ENCODE assay signal across 1 cellular context in the genomic region with DNA sequence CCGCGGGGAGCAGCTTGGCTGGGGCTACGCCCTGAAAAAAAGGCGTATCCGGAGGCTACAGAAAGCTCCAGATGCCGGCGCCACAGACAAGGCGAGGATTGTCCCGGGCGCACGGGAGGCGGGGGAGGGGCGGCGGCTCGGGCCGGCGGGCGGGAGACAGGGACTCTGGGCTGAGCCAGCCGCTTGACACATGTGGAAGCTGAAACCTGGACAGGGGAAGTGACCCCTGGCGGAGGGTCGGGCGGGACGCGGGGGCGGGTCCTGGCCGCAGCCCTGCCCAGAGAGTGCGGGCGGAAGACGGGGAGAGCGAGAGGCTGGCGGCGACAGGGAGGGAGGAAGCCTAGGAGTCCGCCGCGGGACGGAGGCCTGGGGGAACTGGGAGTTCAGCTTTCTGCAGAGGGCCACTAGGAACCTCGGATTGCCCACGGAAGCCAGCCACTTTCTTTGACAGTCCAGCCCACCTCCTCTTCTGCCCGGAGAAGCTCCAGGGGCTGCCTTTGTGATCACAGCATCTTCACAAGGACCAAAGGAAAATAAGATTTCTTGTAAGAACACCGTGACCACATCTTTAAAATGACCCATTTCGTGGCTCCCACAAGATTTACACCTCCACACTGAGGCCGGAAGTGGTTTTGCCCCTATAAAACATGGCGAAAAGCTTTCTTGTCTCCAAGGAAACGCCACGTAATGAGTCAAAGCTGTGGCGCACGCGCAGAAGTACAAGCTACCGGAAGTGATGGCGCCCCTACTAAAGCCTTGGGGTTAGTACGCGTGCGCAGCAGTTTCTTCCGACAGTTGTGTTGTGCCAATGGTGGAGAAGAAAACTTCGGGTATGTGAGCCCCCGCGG.
TF ChIP-seq lines count a peak whose summit lies in the region.

A gene with protein sequence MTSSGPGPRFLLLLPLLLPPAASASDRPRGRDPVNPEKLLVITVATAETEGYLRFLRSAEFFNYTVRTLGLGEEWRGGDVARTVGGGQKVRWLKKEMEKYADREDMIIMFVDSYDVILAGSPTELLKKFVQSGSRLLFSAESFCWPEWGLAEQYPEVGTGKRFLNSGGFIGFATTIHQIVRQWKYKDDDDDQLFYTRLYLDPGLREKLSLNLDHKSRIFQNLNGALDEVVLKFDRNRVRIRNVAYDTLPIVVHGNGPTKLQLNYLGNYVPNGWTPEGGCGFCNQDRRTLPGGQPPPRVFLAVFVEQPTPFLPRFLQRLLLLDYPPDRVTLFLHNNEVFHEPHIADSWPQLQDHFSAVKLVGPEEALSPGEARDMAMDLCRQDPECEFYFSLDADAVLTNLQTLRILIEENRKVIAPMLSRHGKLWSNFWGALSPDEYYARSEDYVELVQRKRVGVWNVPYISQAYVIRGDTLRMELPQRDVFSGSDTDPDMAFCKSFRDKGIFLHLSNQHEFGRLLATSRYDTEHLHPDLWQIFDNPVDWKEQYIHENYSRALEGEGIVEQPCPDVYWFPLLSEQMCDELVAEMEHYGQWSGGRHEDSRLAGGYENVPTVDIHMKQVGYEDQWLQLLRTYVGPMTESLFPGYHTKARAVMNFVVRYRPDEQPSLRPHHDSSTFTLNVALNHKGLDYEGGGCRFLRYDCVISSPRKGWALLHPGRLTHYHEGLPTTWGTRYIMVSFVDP (minus strand): TSS at position 194 of the 848 bp plus-strand sequence. CDS start 307 bp downstream, outside the sequence.
A gene (plus strand): TSS at position 778 of the 848 bp plus-strand sequence. CDS start 31 bp downstream, at position 809.

TF ChIP-seq in HepG2, 621 proteins besides CTCF, POLR2A, EP300 and RAD21 (continued from another document):
- TF ChIP-seq ATF1 (CRISPR knock-in tag; IDR thresholded peaks at IDR 0.05) (peak; percentile 80), KAT8 (CRISPR knock-in tag; IDR thresholded peaks at IDR 0.05) (peak; percentile 46; the same call in 1 of the 2 replicates), ELF1 (CRISPR knock-in tag; IDR thresholded peaks at IDR 0.05) (peak; percentile 82), ZNF776 (CRISPR knock-in tag; IDR thresholded peaks at IDR 0.05) (peak; percentile 61; the same call in 1 of the 2 replicates), NKX3-1 (CRISPR knock-in tag; IDR thresholded peaks at IDR 0.05) (no peak), ATF7 (IDR thresholded peaks at IDR 0.05) (no peak), ATF7 (CRISPR knock-in tag; IDR thresholded peaks at IDR 0.05) (no peak), SIX1 (CRISPR knock-in tag; IDR thresholded peaks at IDR 0.05; ENCODE audit: borderline replicate concordance) (no peak), ZFX (CRISPR knock-in tag; IDR thresholded peaks at IDR 0.05; ENCODE audit: low read depth) (peak; percentile 53), ZMYM2 (CRISPR knock-in tag; IDR thresholded peaks at IDR 0.05) (no peak), ZNF441 (CRISPR knock-in tag; IDR thresholded peaks at IDR 0.05; ENCODE audit: borderline replicate concordance) (peak; percentile 62; the same call in 1 of the 2 replicates), SIN3A (IDR thresholded peaks at IDR 0.05; ENCODE audit: borderline replicate concordance, low read depth, low read length) (peak; percentile 72; the same call in 1 of the 2 replicates), ELF3 (CRISPR knock-in tag; IDR thresholded peaks at IDR 0.05) (peak; percentile 55), ZNF263 (CRISPR knock-in tag; IDR thresholded peaks at IDR 0.05) (peak; percentile 70), NONO (IDR thresholded peaks at IDR 0.05) (no peak), NONO (CRISPR knock-in tag; conservative IDR thresholded peaks at IDR 0.05) (peak; percentile 75), YEATS4 (CRISPR knock-in tag; IDR thresholded peaks at IDR 0.05; ENCODE audit: borderline replicate concordance) (peak; percentile 58), SALL2 (CRISPR knock-in tag; IDR thresholded peaks at IDR 0.05) (peak; percentile 79), ZNF615 (CRISPR knock-in tag; IDR thresholded peaks at IDR 0.05; ENCODE audit: borderline replicate concordance) (0 out of 2 replicates have a peak, but pooled peaks have one; percentile 44), ZBTB7A (CRISPR knock-in tag; IDR thresholded peaks at IDR 0.05) (peak; percentile 50; the same call in 1 of the 2 replicates), HHEX (CRISPR knock-in tag; IDR thresholded peaks at IDR 0.05) (no peak)
- TF ChIP-seq, protein P1, sequence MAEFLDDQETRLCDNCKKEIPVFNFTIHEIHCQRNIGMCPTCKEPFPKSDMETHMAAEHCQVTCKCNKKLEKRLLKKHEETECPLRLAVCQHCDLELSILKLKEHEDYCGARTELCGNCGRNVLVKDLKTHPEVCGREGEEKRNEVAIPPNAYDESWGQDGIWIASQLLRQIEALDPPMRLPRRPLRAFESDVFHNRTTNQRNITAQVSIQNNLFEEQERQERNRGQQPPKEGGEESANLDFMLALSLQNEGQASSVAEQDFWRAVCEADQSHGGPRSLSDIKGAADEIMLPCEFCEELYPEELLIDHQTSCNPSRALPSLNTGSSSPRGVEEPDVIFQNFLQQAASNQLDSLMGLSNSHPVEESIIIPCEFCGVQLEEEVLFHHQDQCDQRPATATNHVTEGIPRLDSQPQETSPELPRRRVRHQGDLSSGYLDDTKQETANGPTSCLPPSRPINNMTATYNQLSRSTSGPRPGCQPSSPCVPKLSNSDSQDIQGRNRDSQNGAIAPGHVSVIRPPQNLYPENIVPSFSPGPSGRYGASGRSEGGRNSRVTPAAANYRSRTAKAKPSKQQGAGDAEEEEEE (CRISPR knock-in tag; IDR thresholded peaks at IDR 0.05; ENCODE audit: borderline replicate concordance) = 0 out of 2 replicates have a peak, but pooled peaks have one; percentile 40
- TF ChIP-seq, protein P2, sequence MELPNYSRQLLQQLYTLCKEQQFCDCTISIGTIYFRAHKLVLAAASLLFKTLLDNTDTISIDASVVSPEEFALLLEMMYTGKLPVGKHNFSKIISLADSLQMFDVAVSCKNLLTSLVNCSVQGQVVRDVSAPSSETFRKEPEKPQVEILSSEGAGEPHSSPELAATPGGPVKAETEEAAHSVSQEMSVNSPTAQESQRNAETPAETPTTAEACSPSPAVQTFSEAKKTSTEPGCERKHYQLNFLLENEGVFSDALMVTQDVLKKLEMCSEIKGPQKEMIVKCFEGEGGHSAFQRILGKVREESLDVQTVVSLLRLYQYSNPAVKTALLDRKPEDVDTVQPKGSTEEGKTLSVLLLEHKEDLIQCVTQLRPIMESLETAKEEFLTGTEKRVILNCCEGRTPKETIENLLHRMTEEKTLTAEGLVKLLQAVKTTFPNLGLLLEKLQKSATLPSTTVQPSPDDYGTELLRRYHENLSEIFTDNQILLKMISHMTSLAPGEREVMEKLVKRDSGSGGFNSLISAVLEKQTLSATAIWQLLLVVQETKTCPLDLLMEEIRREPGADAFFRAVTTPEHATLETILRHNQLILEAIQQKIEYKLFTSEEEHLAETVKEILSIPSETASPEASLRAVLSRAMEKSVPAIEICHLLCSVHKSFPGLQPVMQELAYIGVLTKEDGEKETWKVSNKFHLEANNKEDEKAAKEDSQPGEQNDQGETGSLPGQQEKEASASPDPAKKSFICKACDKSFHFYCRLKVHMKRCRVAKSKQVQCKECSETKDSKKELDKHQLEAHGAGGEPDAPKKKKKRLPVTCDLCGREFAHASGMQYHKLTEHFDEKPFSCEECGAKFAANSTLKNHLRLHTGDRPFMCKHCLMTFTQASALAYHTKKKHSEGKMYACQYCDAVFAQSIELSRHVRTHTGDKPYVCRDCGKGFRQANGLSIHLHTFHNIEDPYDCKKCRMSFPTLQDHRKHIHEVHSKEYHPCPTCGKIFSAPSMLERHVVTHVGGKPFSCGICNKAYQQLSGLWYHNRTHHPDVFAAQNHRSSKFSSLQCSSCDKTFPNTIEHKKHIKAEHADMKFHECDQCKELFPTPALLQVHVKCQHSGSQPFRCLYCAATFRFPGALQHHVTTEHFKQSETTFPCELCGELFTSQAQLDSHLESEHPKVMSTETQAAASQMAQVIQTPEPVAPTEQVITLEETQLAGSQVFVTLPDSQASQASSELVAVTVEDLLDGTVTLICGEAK (IDR thresholded peaks at IDR 0.05) = peak; percentile 65
- TF ChIP-seq, protein P2 (CRISPR knock-in tag; IDR thresholded peaks at IDR 0.05) = no peak
- TF ChIP-seq, protein P3, sequence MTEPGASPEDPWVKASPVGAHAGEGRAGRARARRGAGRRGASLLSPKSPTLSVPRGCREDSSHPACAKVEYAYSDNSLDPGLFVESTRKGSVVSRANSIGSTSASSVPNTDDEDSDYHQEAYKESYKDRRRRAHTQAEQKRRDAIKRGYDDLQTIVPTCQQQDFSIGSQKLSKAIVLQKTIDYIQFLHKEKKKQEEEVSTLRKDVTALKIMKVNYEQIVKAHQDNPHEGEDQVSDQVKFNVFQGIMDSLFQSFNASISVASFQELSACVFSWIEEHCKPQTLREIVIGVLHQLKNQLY (CRISPR knock-in tag; IDR thresholded peaks at IDR 0.05) = no peak
- TF ChIP-seq, protein P4, sequence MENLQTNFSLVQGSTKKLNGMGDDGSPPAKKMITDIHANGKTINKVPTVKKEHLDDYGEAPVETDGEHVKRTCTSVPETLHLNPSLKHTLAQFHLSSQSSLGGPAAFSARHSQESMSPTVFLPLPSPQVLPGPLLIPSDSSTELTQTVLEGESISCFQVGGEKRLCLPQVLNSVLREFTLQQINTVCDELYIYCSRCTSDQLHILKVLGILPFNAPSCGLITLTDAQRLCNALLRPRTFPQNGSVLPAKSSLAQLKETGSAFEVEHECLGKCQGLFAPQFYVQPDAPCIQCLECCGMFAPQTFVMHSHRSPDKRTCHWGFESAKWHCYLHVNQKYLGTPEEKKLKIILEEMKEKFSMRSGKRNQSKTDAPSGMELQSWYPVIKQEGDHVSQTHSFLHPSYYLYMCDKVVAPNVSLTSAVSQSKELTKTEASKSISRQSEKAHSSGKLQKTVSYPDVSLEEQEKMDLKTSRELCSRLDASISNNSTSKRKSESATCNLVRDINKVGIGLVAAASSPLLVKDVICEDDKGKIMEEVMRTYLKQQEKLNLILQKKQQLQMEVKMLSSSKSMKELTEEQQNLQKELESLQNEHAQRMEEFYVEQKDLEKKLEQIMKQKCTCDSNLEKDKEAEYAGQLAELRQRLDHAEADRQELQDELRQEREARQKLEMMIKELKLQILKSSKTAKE (CRISPR knock-in tag; IDR thresholded peaks at IDR 0.05; ENCODE audit: borderline replicate concordance) = peak; percentile 76
- TF ChIP-seq, protein P5, sequence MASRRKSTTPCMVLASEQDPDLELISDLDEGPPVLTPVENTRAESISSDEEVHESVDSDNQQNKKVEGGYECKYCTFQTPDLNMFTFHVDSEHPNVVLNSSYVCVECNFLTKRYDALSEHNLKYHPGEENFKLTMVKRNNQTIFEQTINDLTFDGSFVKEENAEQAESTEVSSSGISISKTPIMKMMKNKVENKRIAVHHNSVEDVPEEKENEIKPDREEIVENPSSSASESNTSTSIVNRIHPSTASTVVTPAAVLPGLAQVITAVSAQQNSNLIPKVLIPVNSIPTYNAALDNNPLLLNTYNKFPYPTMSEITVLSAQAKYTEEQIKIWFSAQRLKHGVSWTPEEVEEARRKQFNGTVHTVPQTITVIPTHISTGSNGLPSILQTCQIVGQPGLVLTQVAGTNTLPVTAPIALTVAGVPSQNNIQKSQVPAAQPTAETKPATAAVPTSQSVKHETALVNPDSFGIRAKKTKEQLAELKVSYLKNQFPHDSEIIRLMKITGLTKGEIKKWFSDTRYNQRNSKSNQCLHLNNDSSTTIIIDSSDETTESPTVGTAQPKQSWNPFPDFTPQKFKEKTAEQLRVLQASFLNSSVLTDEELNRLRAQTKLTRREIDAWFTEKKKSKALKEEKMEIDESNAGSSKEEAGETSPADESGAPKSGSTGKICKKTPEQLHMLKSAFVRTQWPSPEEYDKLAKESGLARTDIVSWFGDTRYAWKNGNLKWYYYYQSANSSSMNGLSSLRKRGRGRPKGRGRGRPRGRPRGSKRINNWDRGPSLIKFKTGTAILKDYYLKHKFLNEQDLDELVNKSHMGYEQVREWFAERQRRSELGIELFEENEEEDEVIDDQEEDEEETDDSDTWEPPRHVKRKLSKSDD (CRISPR knock-in tag; IDR thresholded peaks at IDR 0.05; ENCODE audit: low read depth) = no peak
- TF ChIP-seq, protein P6, sequence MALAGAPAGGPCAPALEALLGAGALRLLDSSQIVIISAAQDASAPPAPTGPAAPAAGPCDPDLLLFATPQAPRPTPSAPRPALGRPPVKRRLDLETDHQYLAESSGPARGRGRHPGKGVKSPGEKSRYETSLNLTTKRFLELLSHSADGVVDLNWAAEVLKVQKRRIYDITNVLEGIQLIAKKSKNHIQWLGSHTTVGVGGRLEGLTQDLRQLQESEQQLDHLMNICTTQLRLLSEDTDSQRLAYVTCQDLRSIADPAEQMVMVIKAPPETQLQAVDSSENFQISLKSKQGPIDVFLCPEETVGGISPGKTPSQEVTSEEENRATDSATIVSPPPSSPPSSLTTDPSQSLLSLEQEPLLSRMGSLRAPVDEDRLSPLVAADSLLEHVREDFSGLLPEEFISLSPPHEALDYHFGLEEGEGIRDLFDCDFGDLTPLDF (CRISPR knock-in tag; IDR thresholded peaks at IDR 0.05) = peak; percentile 81
- TF ChIP-seq, protein P7, sequence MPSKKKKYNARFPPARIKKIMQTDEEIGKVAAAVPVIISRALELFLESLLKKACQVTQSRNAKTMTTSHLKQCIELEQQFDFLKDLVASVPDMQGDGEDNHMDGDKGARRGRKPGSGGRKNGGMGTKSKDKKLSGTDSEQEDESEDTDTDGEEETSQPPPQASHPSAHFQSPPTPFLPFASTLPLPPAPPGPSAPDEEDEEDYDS (CRISPR knock-in tag; IDR thresholded peaks at IDR 0.05) = peak; percentile 74; the same call in 1 of the 2 replicates
